Comparison of ENCODE assay signal across 8 cellular contexts in genomic region chr10:98170249-98171117, GRCh38. TPM values are rescaled to one million over a fixed set of nuclear protein-coding genes. Genes with fewer than 3 reads are reported as not detected.
DNase-seq lines count a peak whose midpoint lies in the region; ATAC-seq, FAIRE-seq and TF ChIP-seq lines count a peak whose summit lies in the region.

No MANE protein-coding gene starts in this region.

- peak overlapping the region; percentile 100 for H3K27ac ChIP-seq in OCI-LY7 (ENCODE audit: low read depth, low read length, poor library complexity, severe bottlenecking)
- no peak overlapping the region for H3K27ac ChIP-seq in testis

- H3K9me3 ChIP-seq in OCI-LY7 (ENCODE audit: low read length) (peaks cover 6% of the 10 kb centered on the region; the same call in 1 of the 2 replicates), testis (no peaks in the 10 kb centered on the region)

- H3K79me2 ChIP-seq in OCI-LY7 (ENCODE audit: insufficient read depth, low read depth, low read length): peaks cover 73% of the 10 kb centered on the region; the same call in 1 of the 2 replicates

- H3K4me2 ChIP-seq in OCI-LY7 (ENCODE audit: low read length): peak overlapping the region; percentile 87

- no peak overlapping the region for H2AFZ ChIP-seq in OCI-LY7 (ENCODE audit: low read length)

- peak; percentile 8 for DNase-seq in activated naive CD4-positive, alpha-beta T cell treated with Interleukin-2 at 50 U/mL for 16 hours
- no peak for DNase-seq in activated naive CD4-positive, alpha-beta T cell treated with anti-CD3 and anti-CD28 coated beads, Interleukin-2, amount 50 U/mL, for 16 hours
- DNase-seq in OCI-LY7 (ENCODE audit: low spot score) (peak; percentile 74), bronchial epithelial cell (ENCODE audit: low read depth) (peak; percentile 62), kidney tubule cell (ENCODE audit: low spot score) (peak; percentile 63), testis (peak; percentile 52)

- POLR2A ChIA-PET in OCI-LY7 (lab: Charles Lee): interaction anchor here (0.7 to 10.9 kb wide), 7 partner anchors 9 to 43 kb away, joined by 3 to 171 read pairs (median 5); partner anchors contain the start of gene R3HCC1L

- no peak for FAIRE-seq in bronchial epithelial cell (lab: Jason Lieb, UNC)

- no peaks in the 10 kb centered on the region for H4K20me1 ChIP-seq in OCI-LY7 (ENCODE audit: insufficient read depth, low read length)

- H3K27me3 ChIP-seq in bronchial epithelial cell (ENCODE audit: control insufficient read depth, insufficient read depth, low read length) (no peaks in the 10 kb centered on the region), testis (no peaks in the 10 kb centered on the region)

- no peak for TF ChIP-seq POLR2A in testis (IDR thresholded peaks at IDR 0.05)

- H3K36me3 ChIP-seq in OCI-LY7 (ENCODE audit: insufficient read depth, low read length): peaks cover 72% of the 10 kb centered on the region
- H3K36me3 ChIP-seq in bronchial epithelial cell (ENCODE audit: control insufficient read depth, insufficient read depth, low read length): peaks cover 5% of the 10 kb centered on the region
- no peaks in the 10 kb centered on the region for H3K36me3 ChIP-seq in testis (ENCODE audit: low read depth, missing control alignments)

- BruUV-seq in OCI-LY7 (replicated peaks; lab: Mats Ljungman, UMichigan): no TSS peak

- peak overlapping the region; percentile 58 for H3K4me3 ChIP-seq in OCI-LY7 (ENCODE audit: low read depth, low read length, poor library complexity, severe bottlenecking)
- no peak overlapping the region for H3K4me3 ChIP-seq in bronchial epithelial cell (ENCODE audit: low read depth, low read length)
- H3K4me3 ChIP-seq in testis: no peak overlapping the region

- TF ChIP-seq CTCF in OCI-LY7 (conservative IDR thresholded peaks at IDR 0.05; ENCODE audit: low read length) (peak; percentile 90), bronchial epithelial cell (IDR thresholded peaks at IDR 0.05; ENCODE audit: insufficient read depth, low read length, severe bottlenecking) (peak; percentile 76), testis (IDR thresholded peaks at IDR 0.05) (peak; percentile 41 to 79 (median 76))

- H3K9me2 ChIP-seq in OCI-LY7 (ENCODE audit: insufficient read depth, low read length): no peaks in the 10 kb centered on the region

- H3K4me1 ChIP-seq in OCI-LY7 (ENCODE audit: insufficient read depth, low read length, poor library complexity, severe bottlenecking) (peaks cover 60% of the 10 kb centered on the region), testis (no peaks in the 10 kb centered on the region)

- intact Hi-C loops in OCI-LY7 (cut with micrococcal nuclease; ENCODE audit: unreplicated experiment): loop anchor here (1.0 to 10.0 kb wide), 3 partner anchors 162 to 256 kb away; no protein-coding TSS in a partner anchor
- intact Hi-C loops in testis (cut with DNase I; ENCODE audit: low total_unique reads): no loop called here

- 52 to 71% methylated on average over 3 of the region's 3 CpGs for WGBS in testis, 2 donors

- CTCF ChIA-PET in OCI-LY7 (lab: Charles Lee; ENCODE audit: unreplicated experiment): interaction anchor here (0.6 to 4.0 kb wide), 8 partner anchors 13 to 255 kb away, joined by 3 to 17 read pairs (median 3); partner anchors contain the start of gene R3HCC1L

- ATAC-seq in HG02678 (IDR thresholded peaks at IDR 0.05; ENCODE audit: unreplicated experiment): peak; percentile 44
- no peak for ATAC-seq in HG03565 (IDR thresholded peaks at IDR 0.05; ENCODE audit: unreplicated experiment)

RNA-seq across cellular contexts. Expression of gene R3HCC1L, which starts 36.0 kb away (rescaled TPM):
- total RNA-seq in OCI-LY7 (2014; rRNA removed; shearing (Covaris generic)): 42.0 and 48.5 TPM in 2 replicates
- total RNA-seq in OCI-LY7 (2022): 38.8 TPM in 2 replicates
- 13.7 and 15.7 TPM in 2 replicates for total RNA-seq in bronchial epithelial cell
- total RNA-seq in testis: 10 to 100 TPM; 38.5 to 39.5 TPM
- 36.9 TPM for polyA plus RNA-seq in testis (ENCODE audit: insufficient read depth, low read depth, low replicate concordance)
